Comparison of ENCODE assay signal across 30 cellular contexts in genomic region chr14:58492044-58492443, GRCh38.
"Had no signal": no experiment of that assay in that cellular context is flagged by ENCODE, and none has a peak within 500 bp of the region (broad histone marks: within the 10 kb centered on the region; RNA-seq: fewer than 3 reads in every experiment).

No MANE protein-coding gene starts in this region.

- H3K9me3 ChIP-seq: adrenal gland, esophagus squamous epithelium, gastroesophageal sphincter had no signal

- FAIRE-seq: bronchial epithelial cell, colon, endothelial cell of umbilical vein had no signal

- DNase-seq: activated CD4-positive, alpha-beta memory T cell treated with anti-CD3 and anti-CD28 coated beads for 36 hours; activated CD4-positive, alpha-beta T cell treated with anti-CD3 and anti-CD28 coated beads for 36 hours; activated CD4-positive, alpha-beta T cell treated with anti-CD3 and anti-CD28 coated beads, Interleukin-2, amount 10 ng/mL, durations not matched to agents 24 days and 14 days; activated CD4-positive, CD25-positive, alpha-beta regulatory T cell; activated CD4-positive, CD25-positive, alpha-beta regulatory T cell treated with anti-CD3 and anti-CD28 coated beads, Interleukin-2, amount 50 U/mL, for 72 hours; activated CD8-positive, alpha-beta memory T cell treated with anti-CD3 and anti-CD28 coated beads, Interleukin-2, amount 10 ng/mL, durations not matched to agents 7 days and 5 days; activated CD8-positive, alpha-beta memory T cell treated with anti-CD3 and anti-CD28 coated beads, Interleukin-2, amount 50 U/mL, for 4 hours; activated CD8-positive, alpha-beta T cell treated with anti-CD3 and anti-CD28 coated beads, Interleukin-2, amount 10 ng/mL, durations not matched to agents 7 days and 5 days; activated effector memory CD4-positive, alpha-beta T cell treated with anti-CD3 and anti-CD28 coated beads, Interleukin-2, amount 50 U/mL, for 16 hours; activated naive CD4-positive, alpha-beta T cell treated with anti-CD3 and anti-CD28 coated beads for 36 hours; activated naive CD8-positive, alpha-beta T cell treated with anti-CD3 and anti-CD28 coated beads for 36 hours; activated naive CD8-positive, alpha-beta T cell treated with anti-CD3 and anti-CD28 coated beads, Interleukin-2, amount 50 U/mL, for 24 hours; activated T-cell treated with anti-CD3 and anti-CD28 coated beads, Interleukin-2, amount 50 U/mL, for 1 hour; activated T-cell treated with anti-CD3 and anti-CD28 coated beads, Interleukin-2, amount 50 U/mL, for 48 hours; adrenal gland; amygdala; aorta; cortex of kidney; dermis blood vessel endothelial cell; effector CD4-positive, alpha-beta T cell; effector memory CD8-positive, alpha-beta T cell; esophagus squamous epithelium; foreskin melanocyte; head of caudate nucleus; T-helper 2 cell had no signal

- H3K27me3 ChIP-seq: adrenal gland, esophagus squamous epithelium, gastroesophageal sphincter had no signal

- ATAC-seq: activated CD4-positive, alpha-beta T cell treated with anti-CD3 and anti-CD28 coated beads for 36 hours; activated CD8-positive, alpha-beta memory T cell treated with anti-CD3 and anti-CD28 coated beads, Interleukin-2, amount 10 ng/mL, durations not matched to agents 7 days and 5 days; activated CD8-positive, alpha-beta T cell treated with anti-CD3 and anti-CD28 coated beads, Interleukin-2, amount 10 ng/mL, durations not matched to agents 7 days and 5 days; activated naive CD8-positive, alpha-beta T cell treated with anti-CD3 and anti-CD28 coated beads, Interleukin-2, amount 50 U/mL, for 24 hours; effector memory CD8-positive, alpha-beta T cell; gastroesophageal sphincter had no signal

- H3K27ac ChIP-seq: adrenal gland, epithelial cell of prostate, esophagus squamous epithelium, gastroesophageal sphincter had no signal

- H3K4me1 ChIP-seq: adrenal gland, esophagus squamous epithelium, gastroesophageal sphincter had no signal

- H3K4me3 ChIP-seq: adrenal gland, esophagus squamous epithelium, gastroesophageal sphincter had no signal
